20 cellular contexts compared by ENCODE assay signal in the genomic region with DNA sequence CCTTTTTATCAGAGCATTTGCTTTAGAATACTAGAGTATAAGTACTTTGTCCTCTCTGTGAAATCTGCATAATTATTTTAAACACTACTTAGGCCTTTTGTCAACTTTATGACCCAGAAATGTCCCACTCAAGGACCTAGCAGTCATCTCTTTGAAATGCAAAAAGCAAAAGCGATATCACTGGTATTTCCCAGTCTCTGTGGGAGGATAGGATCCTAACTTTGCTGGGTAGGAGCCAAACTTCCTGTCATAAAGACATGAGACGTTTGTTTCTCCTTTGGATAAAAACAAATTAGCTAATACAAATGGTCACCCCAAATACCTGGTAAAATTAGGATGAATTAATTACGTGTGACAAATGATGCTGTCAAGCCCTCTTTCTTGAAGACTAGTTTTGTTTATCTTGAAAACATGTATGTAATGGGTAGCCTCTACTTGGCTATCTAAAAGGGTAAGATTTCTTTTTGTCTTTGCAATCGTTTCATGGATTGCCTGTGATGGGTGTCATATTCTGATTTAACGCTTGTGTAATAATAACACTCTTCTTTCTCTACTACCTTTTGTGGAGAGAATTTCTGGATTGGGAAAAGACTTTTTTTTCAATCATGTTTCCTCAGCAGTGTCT. TPM values are rescaled to one million over a fixed set of nuclear protein-coding genes. Genes with fewer than 3 reads are reported as not detected.
DNase-seq lines count a peak whose midpoint lies in the region; ATAC-seq, FAIRE-seq and TF ChIP-seq lines count a peak whose summit lies in the region.
"Had no signal": no experiment of that assay in that cellular context is flagged by ENCODE, and none has a peak within 500 bp of the region (broad histone marks: within the 10 kb centered on the region; RNA-seq: fewer than 3 reads in every experiment).

No MANE protein-coding gene starts in this region.

- H3K36me3 ChIP-seq in Caco-2 (ENCODE audit: control insufficient read depth, insufficient read depth, low read length): peaks cover 1% of the 10 kb centered on the region; the same call in 1 of the 2 replicates
- H3K36me3 ChIP-seq in HUES6 (ENCODE audit: control insufficient read depth, insufficient read depth, low read length): no peaks in the 10 kb centered on the region
- H3K36me3 ChIP-seq in H1 (ENCODE audit: control insufficient read depth in 2 of 4, insufficient read depth in 4 of 4, low read length in 3 of 4): no peaks in the 10 kb centered on the region
- H3K36me3 ChIP-seq in mesodermal cell (ENCODE audit: control insufficient read depth, insufficient read depth, low read length): no peaks in the 10 kb centered on the region
- H3K36me3 ChIP-seq: SJSA1, thoracic aorta had no signal

- intact Hi-C loops in Caco-2 (cut with micrococcal nuclease; ENCODE audit: unreplicated experiment): loop anchor here (1.0 to 10.0 kb wide), 3 partner anchors 8 to 183 kb away; no protein-coding TSS in a partner anchor
- intact Hi-C loops in activated CD4-positive, alpha-beta T cell treated with anti-CD3 and anti-CD28 coated beads for 36 hours (cut with DNase I, micrococcal nuclease): no loop called here

- TF ChIP-seq EP300 in H1 (IDR thresholded peaks at IDR 0.05; ENCODE audit: borderline replicate concordance in 1 of 2, low read depth in 2 of 2, low read length in 2 of 2): no peak

- H3K4me1 Mint-ChIP-seq in Caco-2 (ENCODE audit: low read depth, unreplicated experiment): peaks cover 52% of the 10 kb centered on the region
- no peaks in the 10 kb centered on the region for H3K4me1 Mint-ChIP-seq in activated CD4-positive, alpha-beta T cell treated with anti-CD3 and anti-CD28 coated beads for 36 hours
- H3K4me1 Mint-ChIP-seq: stimulated activated memory B cell treated with anti-CD40 and anti-IgM and Interleukin-4, amounts not matched to agents 10 μg/mL and 1 μg/mL and 100 μg/mL, for 72 hours had no signal

- no peak overlapping the region for H2BK12ac ChIP-seq in H1 (ENCODE audit: low read depth, low read length)

- H3K18ac ChIP-seq in H1 (ENCODE audit: extremely low read depth, low read length): no peak overlapping the region

- TF ChIP-seq POLR2A in H1 (IDR thresholded peaks at IDR 0.05; ENCODE audit: control extremely low read depth in 1 of 2, low read depth in 2 of 2, low read length in 2 of 2): no peak

- no peaks in the 10 kb centered on the region for H3K9me3 Mint-ChIP-seq in Caco-2 (ENCODE audit: unreplicated experiment)
- no peaks in the 10 kb centered on the region for H3K9me3 Mint-ChIP-seq in activated CD4-positive, alpha-beta T cell treated with anti-CD3 and anti-CD28 coated beads for 36 hours (ENCODE audit: low read depth)
- H3K9me3 Mint-ChIP-seq: activated CD4-positive, alpha-beta memory T cell treated with anti-CD3 and anti-CD28 coated beads for 36 hours; stimulated activated memory B cell treated with anti-CD40 and anti-IgM and Interleukin-4, amounts not matched to agents 10 μg/mL and 1 μg/mL and 100 μg/mL, for 72 hours had no signal

- no peak for DNase-seq in Caco-2
- no peak for DNase-seq in H1 (ENCODE audit: low read depth in 1 of 2, low spot score in 2 of 2)
- DNase-seq in activated CD4-positive, alpha-beta T cell treated with anti-CD3 and anti-CD28 coated beads for 36 hours: no peak
- DNase-seq in NCI-H82 (lab: John Stamatoyannopoulos, UW): no peak
- DNase-seq in GM03348 (ENCODE audit: low spot score): no peak
- DNase-seq: activated CD4-positive, alpha-beta memory T cell treated with anti-CD3 and anti-CD28 coated beads for 36 hours; activated naive CD4-positive, alpha-beta T cell treated with Interleukin-2 at 50 U/mL for 16 hours; anterior cingulate cortex; NCI-H1436; NCI-H748 treated with DMSO at 0.1 percent for 48 hours; OCI-M1; right cardiac atrium had no signal

- no peak overlapping the region for H4K8ac ChIP-seq in H1 (ENCODE audit: extremely low read depth, insufficient read depth, low read length)

- TF ChIP-seq CTCF in Caco-2 (IDR thresholded peaks at IDR 0.05; ENCODE audit: insufficient read depth in 1 of 2, low read depth in 1 of 2, low read length in 1 of 2, severe bottlenecking in 1 of 2, unreplicated experiment in 1 of 2) (no peak), H1 (IDR thresholded peaks at IDR 0.05; ENCODE audit: control extremely low read depth in 1 of 3, insufficient read depth in 1 of 3, low read depth in 1 of 3, low read length in 3 of 3) (no peak)

- no peak overlapping the region for H2AK5ac ChIP-seq in H1 (ENCODE audit: low read depth, low read length)

- no peak overlapping the region; the same call in 1 of the 2 replicates for H3K27ac ChIP-seq in HUES6 (ENCODE audit: low read depth, low read length)
- H3K27ac ChIP-seq in H1 (ENCODE audit: low read depth, low read length): no peak overlapping the region
- peak overlapping the region; percentile 24 for H3K27ac ChIP-seq in mesodermal cell (ENCODE audit: low read depth, low read length, severe bottlenecking)
- H3K27ac ChIP-seq: SJSA1, thoracic aorta had no signal

- H3K27me3 ChIP-seq in Caco-2 (replicated peaks; ENCODE audit: control insufficient read depth, insufficient read depth, low read length) (no peaks in the 10 kb centered on the region), HUES6 (ENCODE audit: control insufficient read depth, insufficient read depth, low read length) (peaks cover 10% of the 10 kb centered on the region; the same call in 1 of the 2 replicates), H1 (replicated peaks in 1 of 4; ENCODE audit: control insufficient read depth in 3 of 4, extremely low read depth in 1 of 4, insufficient read depth in 3 of 4, low read length in 3 of 4) (peaks cover 0 to 3% (median 2%) of the 10 kb centered on the region in 4 experiments; a peak in 3 of 7 replicates)
- H3K27me3 ChIP-seq: SJSA1 had no signal

- no peak overlapping the region for H3K56ac ChIP-seq in H1 (replicated peaks; ENCODE audit: insufficient read length, low read depth, low read length)

- peaks cover 66% of the 10 kb centered on the region for H3K4me1 ChIP-seq in Caco-2
- H3K4me1 ChIP-seq in HUES6 (ENCODE audit: control insufficient read depth, insufficient read depth, low read length): peaks cover 38% of the 10 kb centered on the region
- peaks cover 0 to 6% (median 2%) of the 10 kb centered on the region in 4 experiments; a peak in 2 of 7 replicates for H3K4me1 ChIP-seq in H1 (replicated peaks in 1 of 4; ENCODE audit: control insufficient read depth in 3 of 4, insufficient read depth in 4 of 4, low read length in 3 of 4)
- peaks cover 20% of the 10 kb centered on the region for H3K4me1 ChIP-seq in mesodermal cell (ENCODE audit: control insufficient read depth, insufficient read depth, low read length, poor library complexity, severe bottlenecking)

- no peak overlapping the region for H2BK5ac ChIP-seq in H1 (ENCODE audit: low read depth, low read length)

- no peaks in the 10 kb centered on the region for H4K20me1 ChIP-seq in H1 (replicated peaks in 1 of 2; ENCODE audit: control insufficient read depth in 1 of 2, insufficient read depth in 2 of 2, low read length in 2 of 2)

- no peak overlapping the region for H4K5ac ChIP-seq in H1 (ENCODE audit: insufficient read length, low read depth, low read length)

- no peak overlapping the region for H3K4me2 ChIP-seq in H1 (ENCODE audit: insufficient read depth in 1 of 2, low read depth in 2 of 2, low read length in 2 of 2)

- CTCF ChIA-PET in Caco-2 (lab: Charles Lee): interaction anchor here (1.0 kb wide), 1 partner anchor 8 kb away, joined by 7 read pairs; no protein-coding TSS in a partner anchor
- CTCF ChIA-PET in H1 (lab: Charles Lee; ENCODE audit: partially characterized antibody): no interaction called here
- CTCF ChIA-PET in activated CD4-positive, alpha-beta T cell treated with anti-CD3 and anti-CD28 coated beads for 36 hours (lab: Charles Lee): no interaction called here

- peak overlapping the region; percentile 65 for H3K4me3 Mint-ChIP-seq in Caco-2 (ENCODE audit: unreplicated experiment)
- no peak overlapping the region for H3K4me3 Mint-ChIP-seq in activated CD4-positive, alpha-beta T cell treated with anti-CD3 and anti-CD28 coated beads for 36 hours
- H3K4me3 Mint-ChIP-seq: activated CD4-positive, alpha-beta memory T cell treated with anti-CD3 and anti-CD28 coated beads for 36 hours; stimulated activated memory B cell treated with anti-CD40 and anti-IgM and Interleukin-4, amounts not matched to agents 10 μg/mL and 1 μg/mL and 100 μg/mL, for 72 hours had no signal

- H3K27ac Mint-ChIP-seq in Caco-2 (ENCODE audit: unreplicated experiment): peak overlapping the region; percentile 45
- no peak overlapping the region for H3K27ac Mint-ChIP-seq in activated CD4-positive, alpha-beta T cell treated with anti-CD3 and anti-CD28 coated beads for 36 hours
- H3K27ac Mint-ChIP-seq: activated CD4-positive, alpha-beta memory T cell treated with anti-CD3 and anti-CD28 coated beads for 36 hours; stimulated activated memory B cell treated with anti-CD40 and anti-IgM and Interleukin-4, amounts not matched to agents 10 μg/mL and 1 μg/mL and 100 μg/mL, for 72 hours had no signal

- no peak overlapping the region for H2BK20ac ChIP-seq in H1 (ENCODE audit: low read length)

- no peak overlapping the region for H3K23ac ChIP-seq in H1 (ENCODE audit: insufficient read length)

- no peak for FAIRE-seq in H1 (lab: Jason Lieb, UNC)

- no peak for TF ChIP-seq RAD21 in H1 (IDR thresholded peaks at IDR 0.05 in 1 of 2, conservative IDR thresholded peaks at IDR 0.05 in 1 of 2; ENCODE audit: low read depth in 2 of 2, low read length in 2 of 2)

- no peak overlapping the region for H2AFZ ChIP-seq in H1 (ENCODE audit: low read length)

- H2BK120ac ChIP-seq in H1 (replicated peaks; ENCODE audit: low read depth, low read length): no peak overlapping the region

- H3K9me3 ChIP-seq in Caco-2: no peaks in the 10 kb centered on the region
- no peaks in the 10 kb centered on the region for H3K9me3 ChIP-seq in HUES6 (ENCODE audit: control insufficient read depth, insufficient read depth, low read depth, low read length)
- H3K9me3 ChIP-seq in H1 (ENCODE audit: insufficient read depth in 2 of 2, low read depth in 1 of 2, low read length in 1 of 2): no peaks in the 10 kb centered on the region
- no peaks in the 10 kb centered on the region for H3K9me3 ChIP-seq in mesodermal cell (ENCODE audit: control insufficient read depth, low read length)
- H3K9me3 ChIP-seq: SJSA1, thoracic aorta had no signal

- H3K4me3 ChIP-seq in Caco-2 (ENCODE audit: low read depth, low read length) (no peak overlapping the region), HUES6 (ENCODE audit: low read depth, low read length) (peak overlapping the region; percentile 24; the same call in 1 of the 2 replicates), H1 (ENCODE audit: extremely low read depth in 1 of 4, insufficient read depth in 2 of 4, low read depth in 3 of 4, low read length in 4 of 4) (no peak overlapping the region), mesodermal cell (ENCODE audit: extremely low read depth, insufficient read depth, low read length, poor library complexity, severe bottlenecking) (no peak overlapping the region)
- H3K4me3 ChIP-seq: SJSA1, thoracic aorta had no signal

- peak overlapping the region; percentile 16 for H3K9ac ChIP-seq in HUES6 (ENCODE audit: low read length)
- H3K9ac ChIP-seq in H1 (replicated peaks in 1 of 4; ENCODE audit: extremely low read depth in 1 of 4, low read depth in 3 of 4, low read length in 3 of 4): no peak overlapping the region

- no peak for ATAC-seq in GM21423 (IDR thresholded peaks at IDR 0.05; ENCODE audit: unreplicated experiment)
- no peak for ATAC-seq in activated CD4-positive, alpha-beta T cell treated with anti-CD3 and anti-CD28 coated beads for 36 hours
- ATAC-seq: left lobe of liver; right cardiac atrium; stimulated activated memory B cell treated with anti-CD40 and anti-IgM and Interleukin-4, amounts not matched to agents 10 μg/mL and 1 μg/mL and 100 μg/mL, for 72 hours had no signal

- POLR2A ChIA-PET in Caco-2 (lab: Charles Lee) (no interaction called here), H1 (lab: Charles Lee; ENCODE audit: partially characterized antibody) (no interaction called here)
- POLR2A ChIA-PET in activated CD4-positive, alpha-beta T cell treated with anti-CD3 and anti-CD28 coated beads for 36 hours (lab: Charles Lee): no interaction called here

- peaks cover 48% of the 10 kb centered on the region for H3K36me3 Mint-ChIP-seq in Caco-2 (ENCODE audit: insufficient read depth, unreplicated experiment)
- H3K36me3 Mint-ChIP-seq in activated CD4-positive, alpha-beta T cell treated with anti-CD3 and anti-CD28 coated beads for 36 hours (ENCODE audit: low read depth): no peaks in the 10 kb centered on the region
- H3K36me3 Mint-ChIP-seq: activated CD4-positive, alpha-beta memory T cell treated with anti-CD3 and anti-CD28 coated beads for 36 hours; stimulated activated memory B cell treated with anti-CD40 and anti-IgM and Interleukin-4, amounts not matched to agents 10 μg/mL and 1 μg/mL and 100 μg/mL, for 72 hours had no signal

- no peaks in the 10 kb centered on the region for H3K79me1 ChIP-seq in H1 (ENCODE audit: low read depth, low read length)

- no peaks in the 10 kb centered on the region for H3K27me3 Mint-ChIP-seq in Caco-2 (ENCODE audit: insufficient read depth, unreplicated experiment)
- H3K27me3 Mint-ChIP-seq in activated CD4-positive, alpha-beta T cell treated with anti-CD3 and anti-CD28 coated beads for 36 hours: peaks cover 23% of the 10 kb centered on the region

- no peak overlapping the region for H2BK15ac ChIP-seq in H1 (ENCODE audit: low read length)

- H3K4ac ChIP-seq in H1 (replicated peaks; ENCODE audit: insufficient read length, low read depth, low read length): no peak overlapping the region

- H3K79me2 ChIP-seq in H1 (ENCODE audit: control insufficient read depth in 1 of 2, insufficient read depth in 2 of 2, low read length in 2 of 2): no peaks in the 10 kb centered on the region

- H3K14ac ChIP-seq in H1 (ENCODE audit: insufficient read length): no peak overlapping the region

- H4K91ac ChIP-seq in H1 (replicated peaks; ENCODE audit: insufficient read length, low read length): no peak overlapping the region

- no peaks in the 10 kb centered on the region for H3K23me2 ChIP-seq in H1 (ENCODE audit: low read depth, low read length)

- BruUV-seq in Caco-2 (replicated peaks; lab: Mats Ljungman, UMichigan): no TSS peak

- WGBS in H1 (ENCODE audit: extremely low coverage in 1 of 2, insufficient coverage in 1 of 2, insufficient read length in 1 of 2, insufficient replicate concordance in 2 of 2, low coverage in 1 of 2, low lambda C conversion rate in 2 of 2, missing lambda C conversion rate in 1 of 2), 2 experiments: 36% methylated on average over 5 of the region's 5 CpGs; no CpG with 5 or more reads in 1 of the 2 experiments
- WGBS in mesodermal cell (ENCODE audit: insufficient coverage in 2 of 2), 2 experiments: 0% methylated on average over 1 of the region's 5 CpGs; no CpG with 5 or more reads in 1 of the 2 experiments

RNA-seq across cellular contexts. Expression of a gene that starts 36.2 kb away (rescaled TPM):
- total RNA-seq in Caco-2 (2022): 175 and 191 TPM in 2 replicates
- 0.15 and 0.23 TPM in 2 replicates for total RNA-seq in H1 (2021; fragmentation: NEBNext Ultra II Directional; extraction: Animal tissue kit (Norgen Biotek cat#: 25700))
- 0.03 TPM in 2 replicates for polyA plus RNA-seq in H1 (2011; rRNA removed)
- 0.03 TPM for polyA plus RNA-seq in H1 (2011; cell fraction: cytosol; rRNA removed)
- 0.10 TPM for polyA plus RNA-seq in H1 (2011; cell fraction: nucleus; rRNA removed)
- 0.07 to 0.38 TPM (median 0.14 TPM) in 4 replicates for polyA plus RNA-seq in H1 (2012, experiment 1 of 2)
- polyA plus RNA-seq in H1 (2012, experiment 2 of 2): not detected
- polyA plus RNA-seq in H1 (2013, experiment 1 of 2): 0.08 TPM
- 0.17 TPM for polyA plus RNA-seq in H1 (2013, experiment 2 of 2)
- polyA minus RNA-seq in H1 (2011; rRNA and poly(A)+ RNA removed): 0.16 and 0.80 TPM in 2 replicates
- polyA minus RNA-seq in H1 (2011; cell fraction: cytosol; rRNA and poly(A)+ RNA removed): not detected
- 0.20 TPM for polyA minus RNA-seq in H1 (2011; cell fraction: nucleus; rRNA and poly(A)+ RNA removed)
- 0.22 TPM for polyA plus RNA-seq in mesodermal cell (2013, experiment 1 of 2)
- 0.91 TPM for polyA plus RNA-seq in mesodermal cell (2013, experiment 2 of 2)
- under 1 TPM in 1 of 2 experiments, not detected in 1; 0.23 TPM for total RNA-seq in activated CD4-positive, alpha-beta T cell treated with anti-CD3 and anti-CD28 coated beads for 36 hours
- total RNA-seq: right cardiac atrium; T-helper 2 cell treated with Interferon-gamma antibody and Interleukin-4, amounts not matched to agents 100 ng/mL and 5 ng/mL, for 36 hours; thoracic aorta had no signal
- polyA plus RNA-seq: right cardiac atrium had no signal

Comparison
In these comparisons a context has a peak if more than half of its experiments do, and no peak if none do; other contexts are left out.
1. RNA of a gene that starts 36.2 kb away (total RNA-seq): 175 to 191 TPM in Caco-2; 0.23 TPM in activated CD4-positive, alpha-beta T cell treated with anti-CD3 and anti-CD28 coated beads for 36 hours and 0.15 to 0.23 TPM in H1; every median in the first group is over 100 times any median in the second.